In the genomic region with DNA sequence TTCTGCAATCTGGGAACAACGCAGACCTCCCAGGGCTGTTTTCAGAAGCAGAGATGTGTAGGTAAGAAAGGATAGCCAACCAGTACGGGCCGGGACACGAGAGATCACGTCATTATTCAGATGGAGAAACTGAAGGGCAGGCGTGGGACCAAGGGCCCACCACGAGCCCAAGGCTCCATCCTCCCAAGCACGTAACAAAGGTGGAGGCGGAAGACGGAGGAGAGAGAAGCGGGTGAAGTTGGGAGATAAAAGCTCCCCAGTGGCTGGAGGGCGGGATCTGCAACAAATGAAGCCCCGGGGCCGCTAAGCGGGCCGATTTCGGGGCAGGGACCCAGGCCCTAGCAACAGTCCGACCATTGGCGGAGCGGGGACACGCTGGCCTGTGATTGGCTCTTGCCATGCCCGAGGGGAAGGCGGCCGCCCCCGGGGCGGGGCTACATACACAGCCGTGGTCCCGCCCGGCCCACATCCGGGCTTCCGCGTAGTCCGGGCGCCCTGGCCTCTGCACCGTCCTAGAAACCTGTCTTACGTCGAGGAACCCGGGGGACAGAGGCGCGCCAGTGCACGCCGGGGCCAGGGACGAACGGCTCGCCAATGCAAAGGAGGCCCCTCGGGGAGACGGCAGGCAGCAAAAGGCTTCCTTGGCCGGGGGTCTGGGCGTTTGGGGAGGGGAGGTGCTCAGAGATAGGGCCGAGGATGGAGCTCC, we compare ENCODE assay signal across 8 cellular contexts. TPM values are rescaled to one million over a fixed set of nuclear protein-coding genes. Genes with fewer than 3 reads are reported as not detected.
DNase-seq lines count a peak whose midpoint lies in the region; ATAC-seq, FAIRE-seq and TF ChIP-seq lines count a peak whose summit lies in the region.

No MANE protein-coding gene starts in this region.

- TF ChIP-seq POLR2A in H1 (IDR thresholded peaks at IDR 0.05; ENCODE audit: control extremely low read depth in 1 of 2, low read depth in 2 of 2, low read length in 2 of 2), result peak in 1 of 2 experiments; percentile 93; a peak in 2 of 3 replicates

- H2BK12ac ChIP-seq in H1 (ENCODE audit: low read depth, low read length), result peak overlapping the region; percentile 97

- peaks cover 0 to 11% (median 7%) of the 10 kb centered on the region in 4 experiments; a peak in 6 of 7 replicates for H3K4me1 ChIP-seq in H1 (replicated peaks in 1 of 4; ENCODE audit: control insufficient read depth in 3 of 4, insufficient read depth in 4 of 4, low read length in 3 of 4)

- peak overlapping the region; percentile 95 for H4K5ac ChIP-seq in H1 (ENCODE audit: insufficient read length, low read depth, low read length)

- peak overlapping the region; percentile 58 to 87 (median 78) for H3K9ac ChIP-seq in H1 (replicated peaks in 1 of 4; ENCODE audit: extremely low read depth in 1 of 4, low read depth in 3 of 4, low read length in 3 of 4)

- ATAC-seq in GM21360 (IDR thresholded peaks at IDR 0.05; ENCODE audit: unreplicated experiment), result peak; percentile 81

- peak overlapping the region; percentile 67 to 85 for H3K4me2 ChIP-seq in H1 (ENCODE audit: insufficient read depth in 1 of 2, low read depth in 2 of 2, low read length in 2 of 2)

- H2BK5ac ChIP-seq in H1 (ENCODE audit: low read depth, low read length), result peak overlapping the region; percentile 94

- peaks cover 4% of the 10 kb centered on the region; the same call in 1 of the 2 replicates for H3K23me2 ChIP-seq in H1 (ENCODE audit: low read depth, low read length)

- peak overlapping the region; percentile 45 for H2AFZ ChIP-seq in H1 (ENCODE audit: low read length)

- peak overlapping the region; percentile 80 for H3K18ac ChIP-seq in H1 (ENCODE audit: extremely low read depth, low read length)

- H3K56ac ChIP-seq in H1 (replicated peaks; ENCODE audit: insufficient read length, low read depth, low read length), result peak overlapping the region; percentile 85

- peak overlapping the region; percentile 98 for H4K91ac ChIP-seq in H1 (replicated peaks; ENCODE audit: insufficient read length, low read length)

- H2BK20ac ChIP-seq in H1 (ENCODE audit: low read length), result no peak overlapping the region

- peak; percentile 100 for DNase-seq in COLO829 (ENCODE audit: low spot score)
- DNase-seq in HT1080 (ENCODE audit: low read depth), result peak; percentile 95
- DNase-seq in NOMO-1 (lab: John Stamatoyannopoulos, UW; ENCODE audit: unreplicated experiment in 2 of 2), result peak; percentile 100
- DNase-seq in activated CD8-positive, alpha-beta memory T cell treated with anti-CD3 and anti-CD28 coated beads for 48 hours (ENCODE audit: low read depth in 2 of 3, low spot score in 2 of 3), result peak; percentile 73 to 88 (median 82)
- DNase-seq in H1 (ENCODE audit: low read depth in 1 of 2, low spot score in 2 of 2), result peak; percentile 97 to 98
- DNase-seq in mesenteric fat pad (ENCODE audit: low spot score), result peak; percentile 99
- peak; percentile 87 for DNase-seq in stimulated activated CD8-positive, alpha-beta memory T cell treated with anti-CD3 and anti-CD28 coated beads, Interleukin-15, amount 100 ng/mL, for 24 hours (ENCODE audit: low read depth)

- no peaks in the 10 kb centered on the region for H3K9me3 ChIP-seq in H1 (ENCODE audit: insufficient read depth in 2 of 2, low read depth in 1 of 2, low read length in 1 of 2)

- H4K20me1 ChIP-seq in H1 (replicated peaks in 1 of 2; ENCODE audit: control insufficient read depth in 1 of 2, insufficient read depth in 2 of 2, low read length in 2 of 2), result peaks cover 1 to 3% of the 10 kb centered on the region in 2 experiments

- H2BK15ac ChIP-seq in H1 (ENCODE audit: low read length), result peak overlapping the region; percentile 97

- H2BK120ac ChIP-seq in H1 (replicated peaks; ENCODE audit: low read depth, low read length), result no peak overlapping the region

- peak in 1 of 2 experiments; percentile 4; a peak in 1 of 3 replicates for TF ChIP-seq EP300 in H1 (IDR thresholded peaks at IDR 0.05; ENCODE audit: borderline replicate concordance in 1 of 2, low read depth in 2 of 2, low read length in 2 of 2)

- WGBS in H1 (ENCODE audit: extremely low coverage in 1 of 2, insufficient coverage in 1 of 2, insufficient read length in 1 of 2, insufficient replicate concordance in 2 of 2, low coverage in 1 of 2, low lambda C conversion rate in 2 of 2, missing lambda C conversion rate in 1 of 2), 2 experiments, result 6% methylated on average over 38 of the region's 50 CpGs; no CpG with 5 or more reads in 1 of the 2 experiments

- peak overlapping the region; percentile 97 for H4K8ac ChIP-seq in H1 (ENCODE audit: extremely low read depth, insufficient read depth, low read length)

- H3K27ac ChIP-seq in H1 (ENCODE audit: low read depth, low read length), result peak overlapping the region; percentile 81

- H3K79me1 ChIP-seq in H1 (ENCODE audit: low read depth, low read length), result no peaks in the 10 kb centered on the region

- H3K23ac ChIP-seq in H1 (ENCODE audit: insufficient read length), result no peak overlapping the region

- no peak overlapping the region for H3K14ac ChIP-seq in H1 (ENCODE audit: insufficient read length)

- FAIRE-seq in H1 (lab: Jason Lieb, UNC), result no peak

- 0 out of 2 replicates have a peak overlapping the region, but pooled peaks have one; percentile 67 for H2AK5ac ChIP-seq in H1 (ENCODE audit: low read depth, low read length)

- peak overlapping the region; percentile 72 for H3K4ac ChIP-seq in H1 (replicated peaks; ENCODE audit: insufficient read length, low read depth, low read length)

- CTCF ChIA-PET in H1 (lab: Charles Lee; ENCODE audit: partially characterized antibody), result interaction anchor here (0.6 to 20.9 kb wide), 9 partner anchors 15 to 294 kb away, joined by 3 to 426 read pairs (median 7); no protein-coding TSS in a partner anchor

- POLR2A ChIA-PET in H1 (lab: Charles Lee; ENCODE audit: partially characterized antibody), result interaction anchor here (0.7 to 4.7 kb wide), 32 partner anchors 9 to 398 kb away, joined by 3 to 31 read pairs (median 5); a partner anchor contains a TSS

- H3K36me3 ChIP-seq in H1 (ENCODE audit: control insufficient read depth in 2 of 4, insufficient read depth in 4 of 4, low read length in 3 of 4), result peaks cover 0 to 4% (median 0%) of the 10 kb centered on the region in 4 experiments; a peak in 1 of 8 replicates

- TF ChIP-seq CTCF in H1 (IDR thresholded peaks at IDR 0.05; ENCODE audit: control extremely low read depth in 1 of 3, insufficient read depth in 1 of 3, low read depth in 1 of 3, low read length in 3 of 3), result no peak

- H3K79me2 ChIP-seq in H1 (ENCODE audit: control insufficient read depth in 1 of 2, insufficient read depth in 2 of 2, low read length in 2 of 2), result no peaks in the 10 kb centered on the region

- no peak for TF ChIP-seq RAD21 in H1 (IDR thresholded peaks at IDR 0.05 in 1 of 2, conservative IDR thresholded peaks at IDR 0.05 in 1 of 2; ENCODE audit: low read depth in 2 of 2, low read length in 2 of 2)

- no peaks in the 10 kb centered on the region for H3K27me3 ChIP-seq in H1 (replicated peaks in 1 of 4; ENCODE audit: control insufficient read depth in 3 of 4, extremely low read depth in 1 of 4, insufficient read depth in 3 of 4, low read length in 3 of 4)

- H3K4me3 ChIP-seq in H1 (ENCODE audit: extremely low read depth in 1 of 4, insufficient read depth in 2 of 4, low read depth in 3 of 4, low read length in 4 of 4), result peak overlapping the region; percentile 53 to 81 (median 74)

TF ChIP-seq in H1, 55 proteins besides CTCF, POLR2A, EP300 and RAD21 (continues in another document):
- TF ChIP-seq, protein P1, sequence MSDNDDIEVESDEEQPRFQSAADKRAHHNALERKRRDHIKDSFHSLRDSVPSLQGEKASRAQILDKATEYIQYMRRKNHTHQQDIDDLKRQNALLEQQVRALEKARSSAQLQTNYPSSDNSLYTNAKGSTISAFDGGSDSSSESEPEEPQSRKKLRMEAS (IDR thresholded peaks at IDR 0.05), result peak; percentile 28; the same call in 1 of the 2 replicates
- 0 out of 4 replicates have a peak, but pooled peaks of 1 of the 2 experiments have one; percentile 20 for TF ChIP-seq SIN3A (conservative IDR thresholded peaks at IDR 0.05 in 1 of 2, IDR thresholded peaks at IDR 0.05 in 1 of 2; ENCODE audit: low read depth in 1 of 2, low read length in 2 of 2)
- no peak for TF ChIP-seq GTF2F1 (IDR thresholded peaks at IDR 0.05; ENCODE audit: borderline replicate concordance, low read depth, low read length)
- peak; percentile 71 for TF ChIP-seq POLR2AphosphoS5 (IDR thresholded peaks at IDR 0.05; ENCODE audit: low read depth, low read length)
- TF ChIP-seq CREB1 (IDR thresholded peaks at IDR 0.05), result peak; percentile 58
- TF ChIP-seq BACH1 (IDR thresholded peaks at IDR 0.05; ENCODE audit: low read length), result no peak
- TF ChIP-seq YY1 (IDR thresholded peaks at IDR 0.05; ENCODE audit: low read depth, low read length), result 0 out of 2 replicates have a peak, but pooled peaks have one; percentile 25
- no peak for TF ChIP-seq BCL11A (IDR thresholded peaks at IDR 0.05; ENCODE audit: low read depth in 2 of 2, low read length in 2 of 2)

RNA-seq across cellular contexts. Expression of a gene that starts 15.5 kb away (rescaled TPM):
- 0.43 and 1.2 TPM in 2 replicates for total RNA-seq in HT1080 (2014; rRNA removed; shearing (Covaris generic))
- 3.5 and 11.5 TPM in 2 replicates for polyA plus RNA-seq in HT1080 (2015; cell fraction: cytosol; rRNA removed)
- 1.4 and 3.0 TPM in 2 replicates for polyA plus RNA-seq in HT1080 (2015; cell fraction: nucleus; rRNA removed)
- total RNA-seq in H1 (2021; fragmentation: NEBNext Ultra II Directional; extraction: Animal tissue kit (Norgen Biotek cat#: 25700)), result 165 and 194 TPM in 2 replicates
- 254 and 440 TPM in 2 replicates for polyA plus RNA-seq in H1 (2011; rRNA removed)
- polyA plus RNA-seq in H1 (2011; cell fraction: cytosol; rRNA removed), result 140 TPM
- polyA plus RNA-seq in H1 (2011; cell fraction: nucleus; rRNA removed), result 158 TPM
- 103 to 239 TPM (median 205 TPM) in 4 replicates for polyA plus RNA-seq in H1 (2012, experiment 1 of 2)
- 130 TPM for polyA plus RNA-seq in H1 (2012, experiment 2 of 2)
- 200 TPM for polyA plus RNA-seq in H1 (2013, experiment 1 of 2)
- polyA plus RNA-seq in H1 (2013, experiment 2 of 2), result 202 TPM
- polyA minus RNA-seq in H1 (2011; rRNA and poly(A)+ RNA removed), result 12.2 and 16.7 TPM in 2 replicates
- 52.6 TPM for polyA minus RNA-seq in H1 (2011; cell fraction: cytosol; rRNA and poly(A)+ RNA removed)
- 46.7 TPM for polyA minus RNA-seq in H1 (2011; cell fraction: nucleus; rRNA and poly(A)+ RNA removed)
- 813 TPM for total RNA-seq in mesenteric fat pad

RNA-seq across cellular contexts. Expression of a gene that starts 40.9 kb away (rescaled TPM):
- total RNA-seq in HT1080 (2014; rRNA removed; shearing (Covaris generic)), result 71.3 and 93.3 TPM in 2 replicates
- polyA plus RNA-seq in HT1080 (2015; cell fraction: cytosol; rRNA removed), result 119 and 143 TPM in 2 replicates
- 112 and 128 TPM in 2 replicates for polyA plus RNA-seq in HT1080 (2015; cell fraction: nucleus; rRNA removed)
- total RNA-seq in H1 (2021; fragmentation: NEBNext Ultra II Directional; extraction: Animal tissue kit (Norgen Biotek cat#: 25700)), result 241 and 244 TPM in 2 replicates
- 57.2 and 62.9 TPM in 2 replicates for polyA plus RNA-seq in H1 (2011; rRNA removed)
- polyA plus RNA-seq in H1 (2011; cell fraction: cytosol; rRNA removed), result 78.4 TPM
- polyA plus RNA-seq in H1 (2011; cell fraction: nucleus; rRNA removed), result 44.9 TPM
- 133 to 194 TPM (median 144 TPM) in 4 replicates for polyA plus RNA-seq in H1 (2012, experiment 1 of 2)
- 49.5 TPM for polyA plus RNA-seq in H1 (2012, experiment 2 of 2)
- 120 TPM for polyA plus RNA-seq in H1 (2013, experiment 1 of 2)
- 119 TPM for polyA plus RNA-seq in H1 (2013, experiment 2 of 2)
- 96.5 and 98.8 TPM in 2 replicates for polyA minus RNA-seq in H1 (2011; rRNA and poly(A)+ RNA removed)
- polyA minus RNA-seq in H1 (2011; cell fraction: cytosol; rRNA and poly(A)+ RNA removed), result 105 TPM
- polyA minus RNA-seq in H1 (2011; cell fraction: nucleus; rRNA and poly(A)+ RNA removed), result 54.5 TPM
- total RNA-seq in mesenteric fat pad, result 297 TPM

Comparison
In these comparisons a context has a peak if more than half of its experiments do, and no peak if none do; other contexts are left out.
1. Peak in every context shown above with its lines: DNase-seq, ATAC-seq, H3K4me3 ChIP-seq and H3K27ac ChIP-seq.
2. RNA of a gene that starts 15.5 kb away (total RNA-seq): 813 TPM in mesenteric fat pad (single experiment) and 165 to 194 TPM in H1; 0.43 to 1.2 TPM in HT1080; every median in the first group is over 10 times any median in the second.